Comparison of ENCODE assay signal across 11 cellular contexts in genomic region chr2:232347369-232347768, GRCh38. TPM values are rescaled to one million over a fixed set of nuclear protein-coding genes. Genes with fewer than 3 reads are reported as not detected.
"Had no signal": no experiment of that assay in that cellular context is flagged by ENCODE, and none has a peak within 500 bp of the region (broad histone marks: within the 10 kb centered on the region; RNA-seq: fewer than 3 reads in every experiment).

No MANE protein-coding gene starts in this region.

- DNase-seq: GM23248, GOT3, H7, HFFc6, KG1 had no signal

- H3K36me3 Mint-ChIP-seq: IgD-negative memory B cell had no signal

- H3K4me1 ChIP-seq: HAP-1 had no signal

- H2AFZ ChIP-seq: GM23248 had no signal

- H3K9me3 ChIP-seq: HAP-1 had no signal

- ATAC-seq: HCT116 had no signal

- H3K9ac ChIP-seq: GM23248 had no signal

- H3K9me3 Mint-ChIP-seq: HFFc6 had no signal

- FAIRE-seq: HTR-8/SVneo had no signal

- H3K4me1 Mint-ChIP-seq: IgD-negative memory B cell had no signal

- H3K4me3 ChIP-seq: GM23248, HAP-1 had no signal

- H3K4me3 Mint-ChIP-seq: HFFc6, IgD-negative memory B cell had no signal

- H3K27ac ChIP-seq: GM23248 had no signal

- H3K36me3 ChIP-seq: HAP-1 had no signal

- H3K27ac Mint-ChIP-seq: HFFc6, IgD-negative memory B cell had no signal

RNA-seq across cellular contexts. Expression of gene ALPP, which starts 31.2 kb away (rescaled TPM):
- total RNA-seq: GM23248, HFFc6 had no signal
- polyA plus RNA-seq: GM23248, IgD-negative memory B cell had no signal

RNA-seq across cellular contexts. Expression of gene ALPG, which starts 59.3 kb away (rescaled TPM):
- total RNA-seq: GM23248, H4, HFFc6, HT-29 had no signal
- polyA plus RNA-seq: GM23248, IgD-negative memory B cell had no signal
